13 cellular contexts compared by ENCODE assay signal in genomic region chr17:73286863-73287296, GRCh38. TPM values are rescaled to one million over a fixed set of nuclear protein-coding genes. Genes with fewer than 3 reads are reported as not detected.
DNase-seq lines count a peak whose midpoint lies in the region; ATAC-seq and TF ChIP-seq lines count a peak whose summit lies in the region.
"Had no signal": no experiment of that assay in that cellular context is flagged by ENCODE, and none has a peak within 500 bp of the region (broad histone marks: within the 10 kb centered on the region; RNA-seq: fewer than 3 reads in every experiment).

No MANE protein-coding gene starts in this region.

- H3K27me3 ChIP-seq in RWPE2 (ENCODE audit: insufficient read depth, poor library complexity, severe bottlenecking), result no peaks in the 10 kb centered on the region
- no peaks in the 10 kb centered on the region for H3K27me3 ChIP-seq in osteoblast (ENCODE audit: insufficient read depth, low read length)

- no peak overlapping the region for H3K4me3 ChIP-seq in RWPE2 (ENCODE audit: severe bottlenecking)
- no peak overlapping the region for H3K4me3 ChIP-seq in osteoblast (ENCODE audit: insufficient read depth, low read length)
- H3K4me3 ChIP-seq in OCI-LY7 (ENCODE audit: low read depth, low read length, poor library complexity, severe bottlenecking), result no peak overlapping the region

- H2AFZ ChIP-seq in osteoblast (ENCODE audit: low read length) (no peak overlapping the region), OCI-LY7 (ENCODE audit: low read length) (no peak overlapping the region)

- no TSS peak for BruUV-seq in OCI-LY7 (replicated peaks; lab: Mats Ljungman, UMichigan)

- H4K20me1 ChIP-seq in osteoblast (ENCODE audit: insufficient read depth, low read length), result peaks cover 49% of the 10 kb centered on the region
- H4K20me1 ChIP-seq in OCI-LY7 (ENCODE audit: insufficient read depth, low read length), result no peaks in the 10 kb centered on the region

- peaks cover 45% of the 10 kb centered on the region for H3K4me1 ChIP-seq in RWPE2 (ENCODE audit: insufficient read depth, poor library complexity, severe bottlenecking)
- peaks cover 52% of the 10 kb centered on the region for H3K4me1 ChIP-seq in osteoblast (ENCODE audit: insufficient read depth, low read length)
- no peaks in the 10 kb centered on the region for H3K4me1 ChIP-seq in OCI-LY7 (ENCODE audit: insufficient read depth, low read length, poor library complexity, severe bottlenecking)

- POLR2A ChIA-PET in OCI-LY7 (lab: Charles Lee), result no interaction called here

- peak; percentile 40 for DNase-seq in GM03348 (ENCODE audit: low spot score)
- DNase-seq in RWPE2 (ENCODE audit: low spot score), result peak; percentile 76
- DNase-seq in osteoblast (ENCODE audit: insufficient read length, low spot score, missing footprints), result peak; percentile 76
- no peak for DNase-seq in left colon
- DNase-seq in OCI-LY7 (ENCODE audit: low spot score), result no peak
- no peak for DNase-seq in NCI-H1417 (lab: John Stamatoyannopoulos, UW)
- no peak for DNase-seq in NCI-H1694 treated with DMSO at 0.1 percent for 48 hours (lab: John Stamatoyannopoulos, UW)
- DNase-seq: activated CD8-positive, alpha-beta T cell treated with anti-CD3 and anti-CD28 coated beads for 36 hours; activated naive CD8-positive, alpha-beta T cell treated with anti-CD3 and anti-CD28 coated beads, Interleukin-2, amount 10 ng/mL, durations not matched to agents 7 days and 5 days; mesendoderm; small intestine had no signal

- H3K27ac ChIP-seq in RWPE2 (ENCODE audit: poor library complexity, severe bottlenecking), result peak overlapping the region; percentile 25
- peak overlapping the region; percentile 5 for H3K27ac ChIP-seq in osteoblast (ENCODE audit: low read depth, low read length)
- no peak overlapping the region for H3K27ac ChIP-seq in OCI-LY7 (ENCODE audit: low read depth, low read length, poor library complexity, severe bottlenecking)

- peak overlapping the region; percentile 62 for H3K4me2 ChIP-seq in osteoblast (ENCODE audit: insufficient read depth, low read length)
- no peak overlapping the region for H3K4me2 ChIP-seq in OCI-LY7 (ENCODE audit: low read length)

- H3K79me2 ChIP-seq in osteoblast (ENCODE audit: insufficient read depth, low read length) (peaks cover 61% of the 10 kb centered on the region), OCI-LY7 (ENCODE audit: insufficient read depth, low read depth, low read length) (no peaks in the 10 kb centered on the region)

- TF ChIP-seq CTCF in RWPE2 (IDR thresholded peaks at IDR 0.05; ENCODE audit: poor library complexity, severe bottlenecking), result no peak
- TF ChIP-seq CTCF in osteoblast (IDR thresholded peaks at IDR 0.05; ENCODE audit: extremely low read depth, low read depth, low read length), result no peak
- no peak for TF ChIP-seq CTCF in OCI-LY7 (conservative IDR thresholded peaks at IDR 0.05; ENCODE audit: low read length)

- intact Hi-C loops in left colon (cut with DNase I, micrococcal nuclease) (no loop called here), OCI-LY7 (cut with micrococcal nuclease; ENCODE audit: unreplicated experiment) (no loop called here)

- ATAC-seq in RWPE2 (ENCODE audit: low read depth) (peak; percentile 12; the same call in 2 of the 3 replicates), esophagus mucosa (peak; percentile 82), left colon (no peak)
- ATAC-seq: activated CD8-positive, alpha-beta T cell treated with anti-CD3 and anti-CD28 coated beads for 36 hours had no signal

- CTCF ChIA-PET in OCI-LY7 (lab: Charles Lee; ENCODE audit: unreplicated experiment), result no interaction called here

- H3K9me3 ChIP-seq in RWPE2 (ENCODE audit: severe bottlenecking) (no peaks in the 10 kb centered on the region), osteoblast (ENCODE audit: low read depth, low read length) (no peaks in the 10 kb centered on the region), OCI-LY7 (ENCODE audit: low read length) (no peaks in the 10 kb centered on the region)

- H3K36me3 ChIP-seq in RWPE2 (ENCODE audit: low read depth), result peaks cover 31% of the 10 kb centered on the region
- H3K36me3 ChIP-seq in osteoblast (ENCODE audit: insufficient read depth, low read length), result peaks cover 13% of the 10 kb centered on the region
- H3K36me3 ChIP-seq in OCI-LY7 (ENCODE audit: insufficient read depth, low read length), result no peaks in the 10 kb centered on the region

- H3K9me2 ChIP-seq in OCI-LY7 (ENCODE audit: insufficient read depth, low read length), result no peaks in the 10 kb centered on the region

RNA-seq across cellular contexts. Expression of gene CDC42EP4, which starts 24.9 kb away (rescaled TPM):
- total RNA-seq in esophagus mucosa (25.9 TPM), osteoblast (13.8 and 16.3 TPM in 2 replicates), left colon (10 to 100 TPM; 49.6 to 65.6 TPM), OCI-LY7 (2022) (not detected in 2 replicates)
- total RNA-seq in OCI-LY7 (2014; rRNA removed; shearing (Covaris generic)), result not detected in 2 replicates

RNA-seq across cellular contexts. Expression of gene CPSF4L, which starts 25.2 kb away (rescaled TPM):
- total RNA-seq in esophagus mucosa (not detected), osteoblast (not detected in 2 replicates), left colon (under 1 TPM in 1 of 2 donors, not detected in 1; 0.20 TPM), OCI-LY7 (2022) (not detected in 2 replicates)
- not detected in 2 replicates for total RNA-seq in OCI-LY7 (2014; rRNA removed; shearing (Covaris generic))
- total RNA-seq: activated CD8-positive, alpha-beta T cell treated with anti-CD3 and anti-CD28 coated beads for 36 hours; activated naive CD8-positive, alpha-beta T cell treated with anti-CD3 and anti-CD28 coated beads, Interleukin-2, amount 10 ng/mL, durations not matched to agents 7 days and 5 days; frontal cortex had no signal

Comparison
In these comparisons a context has a peak if more than half of its experiments do, and no peak if none do; other contexts are left out.
1. DNase-seq: peak in GM03348 (single experiment), RWPE2 (single experiment) and osteoblast (single experiment); none in left colon (0 of 2), OCI-LY7 (single experiment), NCI-H1417 (0 of 3) and NCI-H1694 treated with DMSO at 0.1 percent for 48 hours (single experiment).
2. RNA of gene CDC42EP4, which starts 24.9 kb away (total RNA-seq): 49.6 to 65.6 TPM in left colon, 25.9 TPM in esophagus mucosa (single experiment) and 13.8 to 16.3 TPM in osteoblast; not detected in OCI-LY7; every median in the first group is over 10 times any median in the second.